8 cellular contexts compared by ENCODE assay signal in genomic region chrX:134807039-134807729, GRCh38. TPM values are rescaled to one million over a fixed set of nuclear protein-coding genes. Genes with fewer than 3 reads are reported as not detected.
A peak's percentile ranks its signal among the peaks of the same experiment; 100 is the strongest.
DNase-seq lines count a peak whose midpoint lies in the region; ATAC-seq and TF ChIP-seq lines count a peak whose summit lies in the region.

No MANE protein-coding gene starts in this region.

- TF ChIP-seq CTCF in ascending aorta (IDR thresholded peaks at IDR 0.05) = no peak
- TF ChIP-seq CTCF in vagina (IDR thresholded peaks at IDR 0.05) = no peak

- peak overlapping the region; percentile 32 to 61 for H3K4me3 ChIP-seq in ascending aorta
- peak overlapping the region; percentile 77 for H3K4me3 ChIP-seq in right cardiac atrium (ENCODE audit: low read length)
- peak overlapping the region; percentile 52 to 56 for H3K4me3 ChIP-seq in vagina

- no peaks in the 10 kb centered on the region for H3K27me3 Mint-ChIP-seq in T-helper 2 cell treated with Interferon-gamma antibody and Interleukin-4, amounts not matched to agents 5 μg/mL and 100 μg/mL, for 36 hours (ENCODE audit: low read depth)

- peaks cover 18% of the 10 kb centered on the region for H3K4me1 Mint-ChIP-seq in T-helper 2 cell treated with Interferon-gamma antibody and Interleukin-4, amounts not matched to agents 5 μg/mL and 100 μg/mL, for 36 hours (ENCODE audit: low read depth)

- H3K4me1 ChIP-seq in ascending aorta = no peaks in the 10 kb centered on the region
- no peaks in the 10 kb centered on the region for H3K4me1 ChIP-seq in right cardiac atrium (ENCODE audit: control insufficient read depth, insufficient read depth, low read length)
- no peaks in the 10 kb centered on the region for H3K4me1 ChIP-seq in vagina

- H3K9me3 ChIP-seq in ascending aorta = no peaks in the 10 kb centered on the region
- H3K9me3 ChIP-seq in right cardiac atrium (ENCODE audit: control insufficient read depth, low read length) = no peaks in the 10 kb centered on the region
- no peaks in the 10 kb centered on the region for H3K9me3 ChIP-seq in vagina

- peak overlapping the region; percentile 95 for H3K4me3 Mint-ChIP-seq in T-helper 2 cell treated with Interferon-gamma antibody and Interleukin-4, amounts not matched to agents 5 μg/mL and 100 μg/mL, for 36 hours

- intact Hi-C loops in ascending aorta (cut with DNase I) (loop anchor here (10.0 kb wide), 2 partner anchors 342 to 1168 kb away; partner anchors contain the start of genes HPRT1 and MMGT1), right cardiac atrium (cut with DNase I) (no loop called here), vagina (cut with DNase I) (no loop called here)

- peaks cover 4% of the 10 kb centered on the region for H3K36me3 Mint-ChIP-seq in T-helper 2 cell treated with Interferon-gamma antibody and Interleukin-4, amounts not matched to agents 5 μg/mL and 100 μg/mL, for 36 hours (ENCODE audit: low read depth)

- H3K27me3 ChIP-seq in ascending aorta (no peaks in the 10 kb centered on the region), right cardiac atrium (ENCODE audit: control insufficient read depth, insufficient read depth) (no peaks in the 10 kb centered on the region), vagina (no peaks in the 10 kb centered on the region)

- H3K36me3 ChIP-seq in ascending aorta (no peaks in the 10 kb centered on the region), vagina (no peaks in the 10 kb centered on the region)

- WGBS in right cardiac atrium = under 1% methylated on average over 30 of the region's 30 CpGs

- TF ChIP-seq POLR2A in GM18505 (IDR thresholded peaks at IDR 0.05; ENCODE audit: borderline replicate concordance, extremely low read depth, insufficient read depth, insufficient read length) (peak; percentile 6), vagina (IDR thresholded peaks at IDR 0.05) (peak in 1 of 2 donors; percentile 42)

- ATAC-seq in GM18505 (IDR thresholded peaks at IDR 0.05; ENCODE audit: unreplicated experiment) (peak; percentile 85), HG02943 (IDR thresholded peaks at IDR 0.05; ENCODE audit: low read depth, unreplicated experiment) (peak; percentile 92), right cardiac atrium (peak; percentile 96 to 98)

- H3K27ac ChIP-seq in ascending aorta = peak overlapping the region; percentile 58 to 70
- peak overlapping the region; percentile 90 for H3K27ac ChIP-seq in right cardiac atrium (ENCODE audit: low read length)
- peak overlapping the region; percentile 81 for H3K27ac ChIP-seq in vagina

- peak overlapping the region; percentile 99 for H3K27ac Mint-ChIP-seq in T-helper 2 cell treated with Interferon-gamma antibody and Interleukin-4, amounts not matched to agents 5 μg/mL and 100 μg/mL, for 36 hours

- no peaks in the 10 kb centered on the region for H3K9me3 Mint-ChIP-seq in T-helper 2 cell treated with Interferon-gamma antibody and Interleukin-4, amounts not matched to agents 5 μg/mL and 100 μg/mL, for 36 hours

- DNase-seq in NCI-H187 (lab: John Stamatoyannopoulos, UW) (peak; percentile 77 to 86), ascending aorta (ENCODE audit: low spot score in 2 of 2) (peak; percentile 55 to 94), right cardiac atrium (peak; percentile 91 to 95 (median 93)), putamen (ENCODE audit: low spot score) (peak; percentile 86), vagina (ENCODE audit: extremely low spot score in 2 of 2) (peak in 1 of 2 donors; percentile 91)
- DNase-seq in T-helper 2 cell treated with Interferon-gamma antibody and Interleukin-4, amounts not matched to agents 5 μg/mL and 100 μg/mL, for 36 hours (ENCODE audit: low spot score) = peak; percentile 85

RNA-seq across cellular contexts. Expression of gene PABIR2, which starts 10.2 kb away (rescaled TPM):
- total RNA-seq in ascending aorta (6.8 TPM), right cardiac atrium (10 to 100 TPM; 12.7 to 15.5 (median 13.7) TPM), vagina (15.5 TPM)
- polyA plus RNA-seq in right cardiac atrium = 11.1 TPM
